In genomic region chr2:54941248-54941984, GRCh38 we compare ENCODE assay signal across 19 cellular contexts.
DNase-seq lines count a peak whose midpoint lies in the region; ATAC-seq and TF ChIP-seq lines count a peak whose summit lies in the region.
"Had no signal": no experiment of that assay in that cellular context is flagged by ENCODE, and none has a peak within 500 bp of the region (broad histone marks: within the 10 kb centered on the region; RNA-seq: fewer than 3 reads in every experiment).

No MANE protein-coding gene starts in this region.

- H3K4me2 ChIP-seq in SK-N-SH, result no peak overlapping the region

- in situ Hi-C loops in SK-MEL-5 (cut with HindIII; ENCODE audit: low pct_unique_long_range_greater_than_20kb, low sequenced_read_pairs), result no loop called here

- WGBS in SK-N-SH (ENCODE audit: low lambda C conversion rate), result 89% methylated on average over 15 of the region's 15 CpGs

- POLR2A ChIA-PET in SK-N-SH (lab: Yijun Ruan, JAX), result no interaction called here

- no peak overlapping the region for H2AFZ ChIP-seq in SK-N-SH (ENCODE audit: low read depth)

- H3K27me3 ChIP-seq in SK-N-SH (ENCODE audit: insufficient read depth), result no peaks in the 10 kb centered on the region
- H3K27me3 ChIP-seq: SJCRH30 had no signal

- CTCF ChIA-PET in SK-N-SH (lab: Yijun Ruan, JAX), result interaction anchor here (1.0 to 1.5 kb wide), 5 partner anchors 13 to 228 kb away, joined by 3 to 4 read pairs (median 3); no protein-coding TSS in a partner anchor

- TF ChIP-seq EP300 in SK-N-SH (IDR thresholded peaks at IDR 0.05; ENCODE audit: borderline replicate concordance in 1 of 2, low read depth in 1 of 2, low read length in 1 of 2), result no peak

- H3K9me2 ChIP-seq in SK-N-SH, result no peaks in the 10 kb centered on the region

- H3K27ac ChIP-seq in substantia nigra (ENCODE audit: low read depth, low read length, poor library complexity, severe bottlenecking) (peak overlapping the region; percentile 79), SK-N-SH (ENCODE audit: low read depth in 2 of 2, low read length in 1 of 2) (no peak overlapping the region)
- H3K27ac ChIP-seq: C4-2B, RWPE1, SJCRH30 had no signal

- no peaks in the 10 kb centered on the region for H3F3A ChIP-seq in SK-N-SH (replicated peaks; ENCODE audit: insufficient read depth)

- TF ChIP-seq CTCF in SK-N-SH (IDR thresholded peaks at IDR 0.05), result no peak

- no peaks in the 10 kb centered on the region for H4K20me1 ChIP-seq in SK-N-SH (ENCODE audit: insufficient read depth)

- TF ChIP-seq RAD21 in SK-N-SH (IDR thresholded peaks at IDR 0.05; ENCODE audit: low read length), result no peak

- no peak overlapping the region for H3K4me3 ChIP-seq in SK-N-SH (ENCODE audit: low read depth in 2 of 2, low read length in 1 of 2)
- H3K4me3 ChIP-seq: SJCRH30 had no signal

- peaks cover 0 to 3% of the 10 kb centered on the region in 2 experiments; a peak in 1 of 4 replicates for H3K4me1 ChIP-seq in SK-N-SH (ENCODE audit: control insufficient read depth in 1 of 2, insufficient read depth in 2 of 2, low read depth in 1 of 2, low read length in 1 of 2)
- H3K4me1 ChIP-seq: SJCRH30 had no signal

- no peaks in the 10 kb centered on the region for H3K9me3 ChIP-seq in SK-N-SH
- H3K9me3 ChIP-seq: SJCRH30 had no signal

- ATAC-seq in HG02642 (IDR thresholded peaks at IDR 0.05; ENCODE audit: poor library complexity, unreplicated experiment), result no peak

- no peak overlapping the region for H3K9ac ChIP-seq in SK-N-SH

- no peaks in the 10 kb centered on the region for H3K36me3 ChIP-seq in SK-N-SH (replicated peaks in 1 of 2; ENCODE audit: control insufficient read depth in 1 of 2, insufficient read depth in 2 of 2, low read length in 1 of 2)
- H3K36me3 ChIP-seq: SJCRH30 had no signal

- peak; percentile 96 for DNase-seq in SK-MEL-5 (ENCODE audit: low read depth, low spot score)
- DNase-seq in foreskin melanocyte, result peak; percentile 58
- DNase-seq in midbrain (lab: John Stamatoyannopoulos, UW), result peak; percentile 37
- DNase-seq in substantia nigra (lab: John Stamatoyannopoulos, UW), result peak in 19 of 49 donors; percentile 9 to 60 (median 19)
- DNase-seq in stimulated activated CD4-positive, alpha-beta T cell treated with anti-CD3 and anti-CD28 coated beads, Interleukin-4, amount 100 ng/mL, for 24 hours, result no peak
- DNase-seq in SK-N-SH, result no peak
- DNase-seq in KG1 (lab: John Stamatoyannopoulos, UW), result no peak
- DNase-seq: ACHN, H7, NCI-H1105 treated with DMSO at 0.1 percent for 48 hours, NCI-H1694 treated with DMSO at 0.1 percent for 48 hours, NCI-H2107, NCI-H510A, NCI-H748 treated with DMSO at 0.1 percent for 48 hours, OCI-M1, SJCRH30 had no signal

- no peaks in the 10 kb centered on the region for H3K79me2 ChIP-seq in SK-N-SH (ENCODE audit: insufficient read depth)

TF ChIP-seq in SK-N-SH, 30 proteins besides CTCF, POLR2A, EP300 and RAD21:
- TF ChIP-seq REST (IDR thresholded peaks at IDR 0.05; ENCODE audit: low read depth, low read length) (no peak), GATA2 (CRISPR knock-in tag; IDR thresholded peaks at IDR 0.05) (no peak), MXI1 (IDR thresholded peaks at IDR 0.05; ENCODE audit: low read depth, low read length) (no peak)
- TF ChIP-seq, protein P1, sequence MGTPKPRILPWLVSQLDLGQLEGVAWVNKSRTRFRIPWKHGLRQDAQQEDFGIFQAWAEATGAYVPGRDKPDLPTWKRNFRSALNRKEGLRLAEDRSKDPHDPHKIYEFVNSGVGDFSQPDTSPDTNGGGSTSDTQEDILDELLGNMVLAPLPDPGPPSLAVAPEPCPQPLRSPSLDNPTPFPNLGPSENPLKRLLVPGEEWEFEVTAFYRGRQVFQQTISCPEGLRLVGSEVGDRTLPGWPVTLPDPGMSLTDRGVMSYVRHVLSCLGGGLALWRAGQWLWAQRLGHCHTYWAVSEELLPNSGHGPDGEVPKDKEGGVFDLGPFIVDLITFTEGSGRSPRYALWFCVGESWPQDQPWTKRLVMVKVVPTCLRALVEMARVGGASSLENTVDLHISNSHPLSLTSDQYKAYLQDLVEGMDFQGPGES (IDR thresholded peaks at IDR 0.05; ENCODE audit: low read depth, low read length), result no peak
TF ChIP-seq in SK-N-SH: peak in this region for 0.

Comparison
In these comparisons a context has a peak if more than half of its experiments do, and no peak if none do; other contexts are left out.
1. DNase-seq: peak in SK-MEL-5 (single experiment), foreskin melanocyte (single experiment) and midbrain (single experiment); none in stimulated activated CD4-positive, alpha-beta T cell treated with anti-CD3 and anti-CD28 coated beads, Interleukin-4, amount 100 ng/mL, for 24 hours (single experiment), SK-N-SH (single experiment) and KG1 (single experiment).